8 cellular contexts compared by ENCODE assay signal in the genomic region with DNA sequence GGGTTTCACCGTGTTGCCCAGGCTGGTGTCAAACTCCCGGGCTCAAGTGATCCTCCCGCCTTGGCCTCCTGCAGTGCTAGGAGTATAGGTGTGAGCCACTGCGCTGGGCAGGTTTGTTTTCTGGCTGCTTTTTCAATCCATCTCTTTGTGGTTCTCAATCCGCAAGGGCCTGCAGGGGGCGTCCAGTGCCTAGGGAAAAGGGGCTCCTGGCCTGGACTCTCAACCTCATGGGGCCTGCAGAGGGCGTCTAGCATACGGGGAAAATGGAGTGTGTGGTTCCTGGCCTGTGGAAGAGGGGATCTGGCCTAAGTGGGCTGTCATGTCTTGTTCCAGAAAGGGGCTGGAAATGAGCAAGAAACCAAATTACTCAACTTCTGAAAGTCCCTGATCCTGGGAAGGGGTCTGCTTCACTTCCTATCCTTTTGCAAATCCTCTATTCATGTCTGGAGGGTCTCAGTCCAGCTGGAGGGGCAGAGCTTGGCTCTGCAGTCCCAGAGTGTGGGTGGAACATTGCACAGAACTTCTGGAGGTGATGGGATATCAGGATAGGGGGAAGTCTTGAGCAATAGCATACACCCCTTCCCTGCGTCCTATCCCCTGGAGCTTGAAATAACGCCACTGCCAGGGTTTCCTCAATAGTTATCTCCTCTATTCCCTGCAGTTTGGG. TPM values are rescaled to one million over a fixed set of nuclear protein-coding genes. Genes with fewer than 3 reads are reported as not detected.
A peak's percentile ranks its signal among the peaks of the same experiment; 100 is the strongest.
DNase-seq lines count a peak whose midpoint lies in the region; ATAC-seq and TF ChIP-seq lines count a peak whose summit lies in the region.

No MANE protein-coding gene starts in this region.

- H3K9me3 ChIP-seq in BE2C (no peaks in the 10 kb centered on the region), thyroid gland (no peaks in the 10 kb centered on the region)
- peaks cover 0 to 4% (median 0%) of the 10 kb centered on the region in 3 experiments for H3K9me3 ChIP-seq in naive thymus-derived CD4-positive, alpha-beta T cell (ENCODE audit: control insufficient read depth in 2 of 3, low read length in 3 of 3)

- H3K36me3 ChIP-seq in BE2C = no peaks in the 10 kb centered on the region
- no peaks in the 10 kb centered on the region for H3K36me3 ChIP-seq in naive thymus-derived CD4-positive, alpha-beta T cell (ENCODE audit: control insufficient read depth in 2 of 3, insufficient read depth in 3 of 3, low read length in 3 of 3)
- no peaks in the 10 kb centered on the region for H3K36me3 ChIP-seq in thyroid gland

- H3K27ac Mint-ChIP-seq in endothelial cell (ENCODE audit: unreplicated experiment) = no peak overlapping the region
- H3K27ac Mint-ChIP-seq in naive thymus-derived CD4-positive, alpha-beta T cell = peak overlapping the region in 2 of 9 donors; percentile 44 to 51

- CTCF ChIA-PET in naive thymus-derived CD4-positive, alpha-beta T cell (lab: Charles Lee) = interaction anchor here (0.7 to 1.9 kb wide), 4 partner anchors 10 to 28 kb away, joined by 3 to 9 read pairs (median 5); a partner anchor contains a TSS

- peak; percentile 99 for TF ChIP-seq CTCF in BE2C (IDR thresholded peaks at IDR 0.05; ENCODE audit: low read depth, low read length)
- peak; percentile 59 for TF ChIP-seq CTCF in endothelial cell (IDR thresholded peaks at IDR 0.05; ENCODE audit: unreplicated experiment)
- peak in 5 of 6 experiments; percentile 14 to 44 (median 32) for TF ChIP-seq CTCF in thyroid gland (IDR thresholded peaks at IDR 0.05)

- POLR2A ChIA-PET in naive thymus-derived CD4-positive, alpha-beta T cell (lab: Charles Lee) = interaction anchor here (1.2 kb wide), 1 partner anchor 38 kb away, joined by 5 read pairs; the partner anchor contains the start of gene SIGMAR1

- H3K4me1 Mint-ChIP-seq in endothelial cell (ENCODE audit: unreplicated experiment) = no peaks in the 10 kb centered on the region
- peaks cover 0 to 7% (median 4%) of the 10 kb centered on the region in 7 donors for H3K4me1 Mint-ChIP-seq in naive thymus-derived CD4-positive, alpha-beta T cell

- no peaks in the 10 kb centered on the region for H3K36me3 Mint-ChIP-seq in endothelial cell (ENCODE audit: low read depth, unreplicated experiment)
- H3K36me3 Mint-ChIP-seq in naive thymus-derived CD4-positive, alpha-beta T cell = peaks cover 0 to 14% (median 4%) of the 10 kb centered on the region in 5 donors

- H3K4me3 ChIP-seq in BE2C (ENCODE audit: low read depth, low read length) (no peak overlapping the region), thyroid gland (replicated peaks in 1 of 3) (no peak overlapping the region)
- H3K4me3 ChIP-seq in naive thymus-derived CD4-positive, alpha-beta T cell (ENCODE audit: low read length) = no peak overlapping the region

- H3K27me3 Mint-ChIP-seq in endothelial cell (ENCODE audit: unreplicated experiment) = peaks cover 5% of the 10 kb centered on the region
- H3K27me3 Mint-ChIP-seq in naive thymus-derived CD4-positive, alpha-beta T cell = no peaks in the 10 kb centered on the region

- no peaks in the 10 kb centered on the region for H3K9me3 Mint-ChIP-seq in endothelial cell (ENCODE audit: unreplicated experiment)
- peaks cover 0 to 10% (median 3%) of the 10 kb centered on the region in 11 donors for H3K9me3 Mint-ChIP-seq in naive thymus-derived CD4-positive, alpha-beta T cell

- peak; percentile 74 for ATAC-seq in GM21529 (IDR thresholded peaks at IDR 0.05; ENCODE audit: unreplicated experiment)
- ATAC-seq in naive thymus-derived CD4-positive, alpha-beta T cell = peak; percentile 90
- ATAC-seq in HG02623 (IDR thresholded peaks at IDR 0.05; ENCODE audit: unreplicated experiment) = no peak

- TF ChIP-seq POLR2A in thyroid gland (IDR thresholded peaks at IDR 0.05) = no peak

- H3K27ac ChIP-seq in naive thymus-derived CD4-positive, alpha-beta T cell (ENCODE audit: low read depth, low read length) = no peak overlapping the region
- no peak overlapping the region for H3K27ac ChIP-seq in thyroid gland

- H3K4me1 ChIP-seq in BE2C = no peaks in the 10 kb centered on the region
- H3K4me1 ChIP-seq in naive thymus-derived CD4-positive, alpha-beta T cell (ENCODE audit: control insufficient read depth in 2 of 2, insufficient read depth in 2 of 2, low read length in 2 of 2) = no peaks in the 10 kb centered on the region
- H3K4me1 ChIP-seq in thyroid gland = no peaks in the 10 kb centered on the region

- intact Hi-C loops in naive thymus-derived CD4-positive, alpha-beta T cell (cut with micrococcal nuclease) = loop anchor here (1.0 kb wide), 1 partner anchor 27 kb away; no protein-coding TSS in a partner anchor
- intact Hi-C loops in thyroid gland (cut with DNase I) = no loop called here

- peak; percentile 94 for DNase-seq in BE2C
- peak; percentile 11 for DNase-seq in NCI-H524 treated with DMSO at 0.1 percent for 48 hours (lab: John Stamatoyannopoulos, UW)
- DNase-seq in activated CD4-positive, alpha-beta T cell treated with anti-CD3 and anti-CD28 coated beads, Interleukin-2, amount 50 U/mL, for 24 hours (ENCODE audit: low read depth in 1 of 2, low spot score in 1 of 2) = peak; percentile 16 to 47
- peak; percentile 89 for DNase-seq in endothelial cell (ENCODE audit: low spot score)
- DNase-seq in naive thymus-derived CD4-positive, alpha-beta T cell = peak in 7 of 9 donors; percentile 24 to 53 (median 38)
- DNase-seq in thyroid gland = peak; percentile 36 to 40

- H3K4me3 Mint-ChIP-seq in endothelial cell (ENCODE audit: unreplicated experiment) = no peak overlapping the region
- no peak overlapping the region for H3K4me3 Mint-ChIP-seq in naive thymus-derived CD4-positive, alpha-beta T cell

- WGBS in thyroid gland, 2 donors = 48 to 49% methylated on average over 10 of the region's 10 CpGs

- H3K27me3 ChIP-seq in BE2C (no peaks in the 10 kb centered on the region), thyroid gland (no peaks in the 10 kb centered on the region)
- H3K27me3 ChIP-seq in naive thymus-derived CD4-positive, alpha-beta T cell (ENCODE audit: control insufficient read depth in 2 of 2, insufficient read depth in 2 of 2, low read length in 2 of 2) = no peaks in the 10 kb centered on the region

RNA-seq across cellular contexts. Expression of gene CCL27, which starts 12.7 kb away (rescaled TPM):
- polyA plus RNA-seq in BE2C (2012; ENCODE audit: insufficient read depth, insufficient read length, low read depth) = not detected
- total RNA-seq in endothelial cell (ENCODE audit: unreplicated experiment) (not detected), thyroid gland (1 to 10 TPM in 1 of 4 donors, not detected in 3; 1.1 TPM)
- total RNA-seq in naive thymus-derived CD4-positive, alpha-beta T cell = not detected
- polyA plus RNA-seq in naive thymus-derived CD4-positive, alpha-beta T cell = not detected

RNA-seq across cellular contexts. Expression of gene CCL19, which starts 15.9 kb away (rescaled TPM):
- polyA plus RNA-seq in BE2C (2012; ENCODE audit: insufficient read depth, insufficient read length, low read depth) = not detected
- total RNA-seq in endothelial cell (ENCODE audit: unreplicated experiment) (not detected), thyroid gland (1 to 10 TPM in 2 of 4 donors, not detected in 2; 2.2 to 8.5 TPM)
- total RNA-seq in naive thymus-derived CD4-positive, alpha-beta T cell = not detected
- not detected for polyA plus RNA-seq in naive thymus-derived CD4-positive, alpha-beta T cell

RNA-seq across cellular contexts. Expression of gene IL11RA, which starts 23.2 kb away (rescaled TPM):
- 32.9 TPM for polyA plus RNA-seq in BE2C (2012; ENCODE audit: insufficient read depth, insufficient read length, low read depth)
- total RNA-seq in endothelial cell (ENCODE audit: unreplicated experiment) = 61.4 TPM
- total RNA-seq in naive thymus-derived CD4-positive, alpha-beta T cell = 100 to 1,000 TPM in 4 of 5 experiments, 10 to 100 TPM in 1; 81.7 to 185 (median 144) TPM
- polyA plus RNA-seq in naive thymus-derived CD4-positive, alpha-beta T cell = 1 to 10 TPM; 8.5 to 8.6 TPM
- total RNA-seq in thyroid gland = 10 to 100 TPM; 43.8 to 89.9 (median 56.5) TPM

RNA-seq across cellular contexts. Expression of gene GALT, which starts 28.7 kb away (rescaled TPM):
- 58.3 TPM for polyA plus RNA-seq in BE2C (2012; ENCODE audit: insufficient read depth, insufficient read length, low read depth)
- 53.1 TPM for total RNA-seq in endothelial cell (ENCODE audit: unreplicated experiment)
- 100 to 1,000 TPM; 126 to 217 (median 162) TPM for total RNA-seq in naive thymus-derived CD4-positive, alpha-beta T cell
- 10 to 100 TPM; 57.6 to 59.1 TPM for polyA plus RNA-seq in naive thymus-derived CD4-positive, alpha-beta T cell
- total RNA-seq in thyroid gland = 10 to 100 TPM; 48.7 to 76.5 (median 57.1) TPM

RNA-seq across cellular contexts. Expression of gene CCL21, which starts 34.8 kb away (rescaled TPM):
- polyA plus RNA-seq in BE2C (2012; ENCODE audit: insufficient read depth, insufficient read length, low read depth) = not detected
- total RNA-seq in endothelial cell (ENCODE audit: unreplicated experiment) (not detected), thyroid gland (1,000 to 10,000 TPM in 1 of 4 donors, 100 to 1,000 TPM in 3; 196 to 1,821 (median 617) TPM)
- total RNA-seq in naive thymus-derived CD4-positive, alpha-beta T cell = not detected
- not detected for polyA plus RNA-seq in naive thymus-derived CD4-positive, alpha-beta T cell

Comparison
In these comparisons a context has a peak if more than half of its experiments do, and no peak if none do; other contexts are left out.
1. DNase-seq: peak in every context shown above with its lines; median percentile 94 in BE2C; 89 in endothelial cell; 38 in naive thymus-derived CD4-positive, alpha-beta T cell; 38 in thyroid gland; 32 in activated CD4-positive, alpha-beta T cell treated with anti-CD3 and anti-CD28 coated beads, Interleukin-2, amount 50 U/mL, for 24 hours; 11 in NCI-H524 treated with DMSO at 0.1 percent for 48 hours.
2. CTCF ChIP-seq: peak in every context shown above with its lines; median percentile 99 in BE2C; 59 in endothelial cell; 32 in thyroid gland.